Comparison of ENCODE assay signal across 11 cellular contexts in genomic region chr5:125961150-125961549, GRCh38.
DNase-seq lines count a peak whose midpoint lies in the region; ATAC-seq and TF ChIP-seq lines count a peak whose summit lies in the region.
"Had no signal": no experiment of that assay in that cellular context is flagged by ENCODE, and none has a peak within 500 bp of the region (broad histone marks: within the 10 kb centered on the region; RNA-seq: fewer than 3 reads in every experiment).

No MANE protein-coding gene starts in this region.

- in situ Hi-C loops in G401 (cut with HindIII; ENCODE audit: low sequenced_read_pairs) = no loop called here

- H3K27ac ChIP-seq in caudate nucleus (ENCODE audit: low read depth, low read length) = no peak overlapping the region

- no peak for TF ChIP-seq CTCF in GM10248 (IDR thresholded peaks at IDR 0.05; ENCODE audit: control extremely low read depth, extremely low read depth, low read depth, missing control alignments)

- POLR2A ChIA-PET in GM10248 (lab: Yijun Ruan, JAX) = no interaction called here

- peak; percentile 3 for DNase-seq in GM10248 (ENCODE audit: extremely low spot score)
- DNase-seq in A172 (ENCODE audit: low spot score) = no peak
- no peak for DNase-seq in caudate nucleus (lab: John Stamatoyannopoulos, UW)
- no peak for DNase-seq in ecto neural progenitor cell (ENCODE audit: low spot score)
- DNase-seq in G401 (ENCODE audit: low spot score) = no peak
- DNase-seq: islet precursor cell; KBM-7; NK-92 treated with Interleukin-12 subunit alpha and Interleukin-12 subunit beta, amount 100 ng/mL, for 24 hours had no signal

- CTCF ChIA-PET in GM10248 (lab: Yijun Ruan, JAX) = no interaction called here

- ATAC-seq in GM19372 (IDR thresholded peaks at IDR 0.05; ENCODE audit: low read depth, unreplicated experiment) (peak; percentile 93), HG02852 (IDR thresholded peaks at IDR 0.05; ENCODE audit: unreplicated experiment) (peak; percentile 99), HG03575 (IDR thresholded peaks at IDR 0.05; ENCODE audit: extremely low read depth, insufficient number of reproducible peaks, low FRiP score, unreplicated experiment) (peak; percentile 100)
